ENCODE assay signal across 13 cellular contexts in the genomic region with DNA sequence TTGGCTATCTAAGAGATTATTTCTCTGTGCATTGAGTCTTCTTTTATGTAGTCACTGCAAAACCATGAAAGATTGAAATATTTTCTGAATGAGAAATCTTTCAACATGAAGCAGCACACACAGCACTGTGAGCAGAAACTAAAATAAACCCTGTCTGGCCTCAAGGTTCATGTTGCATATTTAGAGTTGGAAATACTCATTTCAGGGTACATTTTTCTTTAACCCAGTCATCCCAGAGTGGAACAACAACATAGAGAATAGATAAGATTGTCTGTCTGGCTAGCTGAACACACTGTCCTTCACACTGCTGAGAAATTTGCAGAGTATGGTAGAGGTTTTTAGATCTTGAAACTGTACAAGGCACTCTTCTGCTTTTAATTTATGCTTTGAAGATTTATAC. TPM values are rescaled to one million over a fixed set of nuclear protein-coding genes. Genes with fewer than 3 reads are reported as not detected.
DNase-seq lines count a peak whose midpoint lies in the region; ATAC-seq, FAIRE-seq and TF ChIP-seq lines count a peak whose summit lies in the region.
"Had no signal": no experiment of that assay in that cellular context is flagged by ENCODE, and none has a peak within 500 bp of the region (broad histone marks: within the 10 kb centered on the region; RNA-seq: fewer than 3 reads in every experiment).

No MANE protein-coding gene starts in this region.

- peak; percentile 31 for FAIRE-seq in endothelial cell of umbilical vein (lab: Jason Lieb, UNC)

- DNase-seq in MCF 10A (ENCODE audit: unreplicated experiment) (peak; percentile 35), breast epithelium (ENCODE audit: low spot score in 2 of 2) (no peak), endothelial cell of umbilical vein (ENCODE audit: low read depth, low spot score) (peak; percentile 72), left lung (no peak), cortex of kidney (lab: John Stamatoyannopoulos, UW) (no peak), SKM-1 treated with dmso at 0.1 percent for 144 hours (lab: John Stamatoyannopoulos, UW; ENCODE audit: unreplicated experiment) (no peak), NK-92 (lab: John Stamatoyannopoulos, UW; ENCODE audit: unreplicated experiment) (no peak), NCI-H1092 treated with DMSO at 0.1 percent for 48 hours (lab: John Stamatoyannopoulos, UW) (no peak)
- DNase-seq: activated CD8-positive, alpha-beta memory T cell treated with anti-CD3 and anti-CD28 coated beads, Interleukin-2, amount 50 U/mL, for 48 hours; MV-4-11; NCI-H82 had no signal

- peak overlapping the region; percentile 0 for H2AFZ ChIP-seq in endothelial cell of umbilical vein (ENCODE audit: low read depth, low read length)

- CTCF ChIA-PET in MCF 10A (lab: Yijun Ruan, JAX) (interaction anchor here (1.0 to 1.6 kb wide), 2 partner anchors 459 to 472 kb away, joined by 3 read pairs; no protein-coding TSS in a partner anchor), endothelial cell of umbilical vein (lab: Charles Lee) (interaction anchor here (1.2 to 1.9 kb wide), 7 partner anchors 9 to 270 kb away, joined by 3 to 5 read pairs (median 3); no protein-coding TSS in a partner anchor)

- no peaks in the 10 kb centered on the region for H3K9me3 Mint-ChIP-seq in MCF 10A (ENCODE audit: unreplicated experiment)

- no peaks in the 10 kb centered on the region for H3K27me3 Mint-ChIP-seq in MCF 10A (ENCODE audit: insufficient read depth, unreplicated experiment)

- TF ChIP-seq POLR2A in breast epithelium (IDR thresholded peaks at IDR 0.05) (no peak), endothelial cell of umbilical vein (IDR thresholded peaks at IDR 0.05; ENCODE audit: low read depth, low read length) (no peak)

- H3K9me1 ChIP-seq in endothelial cell of umbilical vein (replicated peaks; ENCODE audit: control insufficient read depth, extremely low read depth, insufficient read depth, low read length) = no peaks in the 10 kb centered on the region

- intact Hi-C loops in MCF 10A (cut with micrococcal nuclease) (no loop called here), breast epithelium (cut with DNase I; ENCODE audit: low total_unique reads) (no loop called here), endothelial cell of umbilical vein (cut with micrococcal nuclease) (loop anchor here (1.0 kb wide), 2 partner anchors 68 to 388 kb away; no protein-coding TSS in a partner anchor), left lung (cut with DNase I) (loop anchor here in 1 of 2 donors (10.0 kb wide), 1 partner anchor 454 kb away; no protein-coding TSS in a partner anchor)

- peak overlapping the region; percentile 33 for H3K4me2 ChIP-seq in endothelial cell of umbilical vein (ENCODE audit: insufficient read depth, low read length)

- no peaks in the 10 kb centered on the region for H3K79me2 ChIP-seq in endothelial cell of umbilical vein (ENCODE audit: control insufficient read depth, insufficient read depth, low read length)

- no peaks in the 10 kb centered on the region for H3K36me3 Mint-ChIP-seq in MCF 10A (ENCODE audit: insufficient read depth, unreplicated experiment)

- POLR2A ChIA-PET in MCF 10A (lab: Yijun Ruan, JAX) (no interaction called here), endothelial cell of umbilical vein (lab: Charles Lee) (no interaction called here)

- H3K4me1 ChIP-seq in breast epithelium (no peaks in the 10 kb centered on the region), endothelial cell of umbilical vein (ENCODE audit: control insufficient read depth, extremely low read depth, insufficient read depth, low read length) (peaks cover 42% of the 10 kb centered on the region), left lung (no peaks in the 10 kb centered on the region)
- H3K4me1 ChIP-seq: prostate gland had no signal

- H3K27me3 ChIP-seq in breast epithelium (no peaks in the 10 kb centered on the region), endothelial cell of umbilical vein (ENCODE audit: control insufficient read depth in 2 of 2, insufficient read depth in 2 of 2, low read length in 2 of 2) (no peaks in the 10 kb centered on the region), left lung (no peaks in the 10 kb centered on the region)

- no peak overlapping the region for H3K27ac ChIP-seq in breast epithelium
- peak overlapping the region; percentile 80 for H3K27ac ChIP-seq in endothelial cell of umbilical vein (ENCODE audit: insufficient read depth, low read depth, low read length)
- H3K27ac ChIP-seq in left lung = peak overlapping the region in 1 of 2 donors; percentile 28
- H3K27ac ChIP-seq: 22Rv1, prostate gland had no signal

- peaks cover 23% of the 10 kb centered on the region for H3K4me1 Mint-ChIP-seq in MCF 10A (ENCODE audit: insufficient read depth, unreplicated experiment)

- H3K4me3 ChIP-seq in breast epithelium = no peak overlapping the region
- no peak overlapping the region for H3K4me3 ChIP-seq in endothelial cell of umbilical vein (replicated peaks in 1 of 3; ENCODE audit: insufficient read depth in 1 of 3, low read depth in 1 of 3, low read length in 3 of 3)
- no peak overlapping the region for H3K4me3 ChIP-seq in left lung
- H3K4me3 ChIP-seq: prostate gland had no signal

- H3K4me3 Mint-ChIP-seq in MCF 10A (ENCODE audit: unreplicated experiment) = no peak overlapping the region

- peak overlapping the region; percentile 72 for H3K27ac Mint-ChIP-seq in MCF 10A (ENCODE audit: low read depth, unreplicated experiment)

- no peaks in the 10 kb centered on the region for H4K20me1 ChIP-seq in endothelial cell of umbilical vein (replicated peaks; ENCODE audit: control insufficient read depth, extremely low read depth, insufficient read depth, low read length)

- no peaks in the 10 kb centered on the region for H3K9me3 ChIP-seq in breast epithelium
- no peaks in the 10 kb centered on the region for H3K9me3 ChIP-seq in endothelial cell of umbilical vein (replicated peaks; ENCODE audit: control insufficient read depth, insufficient read depth, low read length)
- no peaks in the 10 kb centered on the region for H3K9me3 ChIP-seq in left lung
- H3K9me3 ChIP-seq: prostate gland had no signal

- TF ChIP-seq CTCF in MCF 10A (IDR thresholded peaks at IDR 0.05; ENCODE audit: unreplicated experiment) (no peak), breast epithelium (IDR thresholded peaks at IDR 0.05) (no peak), endothelial cell of umbilical vein (IDR thresholded peaks at IDR 0.05; ENCODE audit: extremely low read depth in 1 of 2, insufficient read depth in 1 of 2, low read depth in 1 of 2, low read length in 2 of 2) (no peak), left lung (IDR thresholded peaks at IDR 0.05) (no peak)

- peak; percentile 76 for ATAC-seq in left lung

- BruUV-seq in MCF 10A (replicated peaks; lab: Mats Ljungman, UMichigan) (no TSS peak), endothelial cell of umbilical vein (replicated peaks; lab: Mats Ljungman, UMichigan) (no TSS peak)

- dilution Hi-C loops in endothelial cell of umbilical vein (cut with MboI; ENCODE audit: extremely low pct_ligation_motif_present, low sequenced_read_pairs) = no loop called here

- no peaks in the 10 kb centered on the region for H3K36me3 ChIP-seq in breast epithelium
- no peaks in the 10 kb centered on the region for H3K36me3 ChIP-seq in endothelial cell of umbilical vein (ENCODE audit: control insufficient read depth in 2 of 2, extremely low read depth in 1 of 2, insufficient read depth in 2 of 2, low read length in 2 of 2)
- H3K36me3 ChIP-seq in left lung = no peaks in the 10 kb centered on the region
- H3K36me3 ChIP-seq: prostate gland had no signal

- peak overlapping the region; percentile 48 for H3K9ac ChIP-seq in endothelial cell of umbilical vein (replicated peaks; ENCODE audit: extremely low read depth, insufficient read depth, low read length)

TF ChIP-seq in endothelial cell of umbilical vein, 7 proteins besides CTCF, POLR2A, EP300 and RAD21:
- TF ChIP-seq EZH2 (IDR thresholded peaks at IDR 0.05; ENCODE audit: borderline replicate concordance, low read depth, low read length, severe bottlenecking) (no peak), JUN (IDR thresholded peaks at IDR 0.05; ENCODE audit: borderline replicate concordance, insufficient read depth, insufficient read length, low read depth) (peak; percentile 12), POLR2AphosphoS5 (IDR thresholded peaks at IDR 0.05; ENCODE audit: insufficient read depth, low read depth, low read length) (peak; percentile 77), FOS (IDR thresholded peaks at IDR 0.05; ENCODE audit: borderline replicate concordance, insufficient read depth, low read length) (peak; percentile 71), MYC (IDR thresholded peaks at IDR 0.05; ENCODE audit: low read depth, low read length) (no peak), GATA2 (IDR thresholded peaks at IDR 0.05; ENCODE audit: insufficient read depth, insufficient read length, low read depth, low read length) (peak; percentile 78)
- TF ChIP-seq, protein P1, sequence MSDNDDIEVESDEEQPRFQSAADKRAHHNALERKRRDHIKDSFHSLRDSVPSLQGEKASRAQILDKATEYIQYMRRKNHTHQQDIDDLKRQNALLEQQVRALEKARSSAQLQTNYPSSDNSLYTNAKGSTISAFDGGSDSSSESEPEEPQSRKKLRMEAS (IDR thresholded peaks at IDR 0.05; ENCODE audit: insufficient read depth, insufficient read length) = no peak

RNA-seq across cellular contexts. Expression of a gene that starts 24.8 kb away (rescaled TPM):
- 564 and 636 TPM in 2 replicates for total RNA-seq in MCF 10A (2022)
- total RNA-seq in breast epithelium = 100 to 1,000 TPM in 2 of 3 donors, 10 to 100 TPM in 1; 74.9 to 295 (median 102) TPM
- total RNA-seq in endothelial cell of umbilical vein = 3,221 and 3,760 TPM in 2 replicates
- 3,104 and 3,740 TPM in 2 replicates for polyA plus RNA-seq in endothelial cell of umbilical vein
- polyA plus RNA-seq in endothelial cell of umbilical vein (2011; cell fraction: cytosol; rRNA removed) = 4,183 and 4,734 TPM in 2 replicates
- polyA plus RNA-seq in endothelial cell of umbilical vein (2011; cell fraction: nucleus; rRNA removed) = 6,337 and 9,411 TPM in 2 replicates
- polyA plus RNA-seq in endothelial cell of umbilical vein (2012) = 2,544 and 4,436 TPM in 2 replicates
- polyA minus RNA-seq in endothelial cell of umbilical vein = 7,217 and 10,015 TPM in 2 replicates
- polyA minus RNA-seq in endothelial cell of umbilical vein (2011; cell fraction: cytosol; rRNA and poly(A)+ RNA removed) = not detected
- polyA minus RNA-seq in endothelial cell of umbilical vein (2011; cell fraction: nucleus; rRNA and poly(A)+ RNA removed) = 4,515 and 6,029 TPM in 2 replicates
- 1,000 to 10,000 TPM; 1,862 to 3,073 TPM for total RNA-seq in left lung

Comparison
In these comparisons a context has a peak if more than half of its experiments do, and no peak if none do; other contexts are left out.
1. DNase-seq: peak in MCF 10A (single experiment) and endothelial cell of umbilical vein (single experiment); none in breast epithelium (0 of 2), left lung (0 of 2), cortex of kidney (single experiment), SKM-1 treated with dmso at 0.1 percent for 144 hours (single experiment), NK-92 (single experiment) and NCI-H1092 treated with DMSO at 0.1 percent for 48 hours (single experiment).